Comparison of ENCODE assay signal across 8 cellular contexts in genomic region chr17:82648761-82649474, GRCh38. TPM values are rescaled to one million over a fixed set of nuclear protein-coding genes. Genes with fewer than 3 reads are reported as not detected.
DNase-seq lines count a peak whose midpoint lies in the region; ATAC-seq and TF ChIP-seq lines count a peak whose summit lies in the region.

No MANE protein-coding gene starts in this region.

- peaks cover 1 to 9% of the 10 kb centered on the region in 2 donors for H3K36me3 Mint-ChIP-seq in CD4-positive, alpha-beta memory T cell
- H3K36me3 Mint-ChIP-seq in H9 (ENCODE audit: insufficient read depth in 1 of 3, low read depth in 3 of 3) (peaks cover under 1 to 8% (median 7%) of the 10 kb centered on the region in 3 experiments; a peak in 5 of 7 replicates), T-helper 17 cell (ENCODE audit: low read depth) (peaks cover 2% of the 10 kb centered on the region), natural killer cell (no peaks in the 10 kb centered on the region)

- no peak overlapping the region for H4K5ac ChIP-seq in H9 (ENCODE audit: insufficient read length, low read depth, low read length)

- TF ChIP-seq CTCF in H9 (conservative IDR thresholded peaks at IDR 0.05) (no peak), epithelial cell of esophagus (IDR thresholded peaks at IDR 0.05; ENCODE audit: insufficient read depth, low read depth, low read length, missing control alignments) (no peak), natural killer cell (IDR thresholded peaks at IDR 0.05) (no peak)

- H3K4me2 ChIP-seq in H9 (ENCODE audit: insufficient read depth, insufficient read length, low read length), result peak overlapping the region; percentile 69

- no peak overlapping the region for H2AK5ac ChIP-seq in H9 (ENCODE audit: insufficient read length, low read length)

- H3K79me1 ChIP-seq in H9 (ENCODE audit: insufficient read depth, low read depth, low read length, poor library complexity, severe bottlenecking), result peaks cover 9% of the 10 kb centered on the region

- no peak overlapping the region for H2BK15ac ChIP-seq in H9 (ENCODE audit: low read depth, low read length)

- no peaks in the 10 kb centered on the region for H3K27me3 Mint-ChIP-seq in CD4-positive, alpha-beta memory T cell
- H3K27me3 Mint-ChIP-seq in H9 (ENCODE audit: low read depth) (peaks cover 8% of the 10 kb centered on the region), T-helper 17 cell (no peaks in the 10 kb centered on the region), natural killer cell (ENCODE audit: low read depth in 2 of 2) (no peaks in the 10 kb centered on the region)

- no peaks in the 10 kb centered on the region for H3K9me3 ChIP-seq in CD4-positive, alpha-beta memory T cell (ENCODE audit: control insufficient read depth in 1 of 2, low read length in 2 of 2)
- H3K9me3 ChIP-seq in H9 (ENCODE audit: control insufficient read depth, low read depth, low read length) (no peaks in the 10 kb centered on the region), T-helper 17 cell (ENCODE audit: control insufficient read depth, low read length, poor library complexity, severe bottlenecking) (no peaks in the 10 kb centered on the region)

- CTCF ChIA-PET in CD4-positive, alpha-beta memory T cell (lab: Charles Lee; ENCODE audit: partially characterized antibody), result no interaction called here

- no peak overlapping the region for H4K8ac ChIP-seq in H9 (replicated peaks; ENCODE audit: insufficient read length, low read depth, low read length)

- ATAC-seq in T-helper 17 cell (peak; percentile 16), natural killer cell (peak; percentile 7 to 30 (median 17)), HG02885 (IDR thresholded peaks at IDR 0.05; ENCODE audit: poor library complexity, unreplicated experiment) (no peak), GM21576 (IDR thresholded peaks at IDR 0.05; ENCODE audit: unreplicated experiment) (no peak)

- no peak overlapping the region for H4K91ac ChIP-seq in H9 (ENCODE audit: insufficient read length, low read depth, low read length)

- H4K20me1 ChIP-seq in H9 (ENCODE audit: control insufficient read depth, insufficient read depth, insufficient read length), result no peaks in the 10 kb centered on the region

- H2BK5ac ChIP-seq in H9 (ENCODE audit: insufficient read length, low read length), result no peak overlapping the region

- no peak overlapping the region for H3K9ac ChIP-seq in H9 (ENCODE audit: extremely low read depth, insufficient read length, low read length)

- H3K23me2 ChIP-seq in H9 (ENCODE audit: insufficient read length, low read depth, low read length, poor library complexity, severe bottlenecking), result peaks cover 8% of the 10 kb centered on the region

- H3K4me3 ChIP-seq in CD4-positive, alpha-beta memory T cell (ENCODE audit: low read length in 2 of 2), result no peak overlapping the region
- peak overlapping the region; percentile 49 for H3K4me3 ChIP-seq in epithelial cell of esophagus (ENCODE audit: low read length)

- intact Hi-C loops in CD4-positive, alpha-beta memory T cell (cut with micrococcal nuclease), result loop anchor here (1.0 to 2.0 kb wide), 4 partner anchors 50 to 231 kb away; partner anchors contain the start of genes HEXD, OGFOD3, RAB40B and TBCD
- intact Hi-C loops in natural killer cell (cut with micrococcal nuclease), result loop anchor here (2.0 kb wide), 1 partner anchor 56 kb away; no protein-coding TSS in a partner anchor

- H3K4me1 Mint-ChIP-seq in CD4-positive, alpha-beta memory T cell, result peaks cover 14 to 36% (median 23%) of the 10 kb centered on the region in 4 donors
- H3K4me1 Mint-ChIP-seq in H9, result peaks cover 7 to 23% of the 10 kb centered on the region in 2 experiments
- peaks cover 24% of the 10 kb centered on the region for H3K4me1 Mint-ChIP-seq in T-helper 17 cell
- peaks cover 21 to 37% of the 10 kb centered on the region in 2 donors for H3K4me1 Mint-ChIP-seq in natural killer cell

- H3T11ph ChIP-seq in H9 (ENCODE audit: low read length), result no peak overlapping the region

- peaks cover 7% of the 10 kb centered on the region for H3K36me3 ChIP-seq in CD4-positive, alpha-beta memory T cell (ENCODE audit: insufficient read depth, low read length)

- peak overlapping the region; percentile 37 to 91 (median 79) for H3K27ac Mint-ChIP-seq in CD4-positive, alpha-beta memory T cell
- H3K27ac Mint-ChIP-seq in H9, result peak overlapping the region in 1 of 3 experiments; percentile 65; a peak in 1 of 7 replicates
- no peak overlapping the region for H3K27ac Mint-ChIP-seq in T-helper 17 cell
- peak overlapping the region; percentile 66 to 80 for H3K27ac Mint-ChIP-seq in natural killer cell

- H3K4ac ChIP-seq in H9 (ENCODE audit: low read depth, low read length), result no peak overlapping the region

- peaks cover 27% of the 10 kb centered on the region; the same call in 1 of the 2 replicates for H3K79me2 ChIP-seq in H9 (ENCODE audit: insufficient read depth, low read length)

- H3K4me3 Mint-ChIP-seq in CD4-positive, alpha-beta memory T cell, result peak overlapping the region in 7 of 8 donors; percentile 48 to 75 (median 53)
- peak overlapping the region; percentile 53 to 72 for H3K4me3 Mint-ChIP-seq in H9
- no peak overlapping the region for H3K4me3 Mint-ChIP-seq in T-helper 17 cell
- peak overlapping the region; percentile 67 for H3K4me3 Mint-ChIP-seq in natural killer cell

- peaks cover 30% of the 10 kb centered on the region for H3K4me1 ChIP-seq in CD4-positive, alpha-beta memory T cell (ENCODE audit: insufficient read depth, low read length)
- no peaks in the 10 kb centered on the region; the same call in 1 of the 2 replicates for H3K4me1 ChIP-seq in H9 (ENCODE audit: insufficient read depth, low read length)

- H3K27me3 ChIP-seq in CD4-positive, alpha-beta memory T cell (ENCODE audit: insufficient read depth, low read length), result no peaks in the 10 kb centered on the region
- H3K27me3 ChIP-seq in H9 (ENCODE audit: insufficient read depth, low read length), result no peaks in the 10 kb centered on the region

- no peak overlapping the region for H2BK120ac ChIP-seq in H9 (ENCODE audit: low read depth, low read length, poor library complexity, severe bottlenecking)

- H3K9me3 Mint-ChIP-seq in CD4-positive, alpha-beta memory T cell, result peaks cover 0 to 2% (median 0%) of the 10 kb centered on the region in 8 donors
- H3K9me3 Mint-ChIP-seq in H9, result no peaks in the 10 kb centered on the region
- no peaks in the 10 kb centered on the region for H3K9me3 Mint-ChIP-seq in natural killer cell

- peak overlapping the region; percentile 62 for H3K18ac ChIP-seq in H9 (ENCODE audit: insufficient read length, low read depth, low read length)

- H2BK12ac ChIP-seq in H9 (ENCODE audit: insufficient read length, low read depth, low read length), result no peak overlapping the region

- H3K27ac ChIP-seq in CD4-positive, alpha-beta memory T cell (ENCODE audit: low read depth, low read length), result peak overlapping the region; percentile 7
- no peak overlapping the region for H3K27ac ChIP-seq in H9 (ENCODE audit: insufficient read length, low read depth, low read length)

- no peak overlapping the region for H3K56ac ChIP-seq in H9 (ENCODE audit: insufficient read length, low read depth, low read length)

- peak in 4 of 5 donors; percentile 36 to 67 (median 46) for DNase-seq in CD4-positive, alpha-beta memory T cell
- DNase-seq in H9, result peak; percentile 77
- DNase-seq in T-helper 17 cell, result peak in 1 of 3 donors; percentile 25
- no peak for DNase-seq in epithelial cell of esophagus (ENCODE audit: low read depth)
- peak; percentile 50 for DNase-seq in natural killer cell
- DNase-seq in G401 (ENCODE audit: low spot score), result no peak

- POLR2A ChIA-PET in CD4-positive, alpha-beta memory T cell (lab: Charles Lee; ENCODE audit: partially characterized antibody), result interaction anchor here (1.8 kb wide), 1 partner anchor 49 kb away, joined by 4 read pairs; no protein-coding TSS in a partner anchor

- WGBS in H9 (ENCODE audit: extremely low coverage, insufficient read length, low lambda C conversion rate), result no CpG with 5 or more reads among the region's 36 CpGs

- peak overlapping the region; percentile 56; the same call in 1 of the 2 replicates for H3K14ac ChIP-seq in H9 (ENCODE audit: insufficient read depth, low read length)

- in situ Hi-C loops in G401 (cut with HindIII; ENCODE audit: low sequenced_read_pairs), result no loop called here

- H2BK20ac ChIP-seq in H9 (ENCODE audit: low read depth, low read length, poor library complexity, severe bottlenecking), result no peak overlapping the region

- no peak overlapping the region for H3K23ac ChIP-seq in H9 (ENCODE audit: insufficient read length, low read depth, low read length)

- no peak overlapping the region for H2AFZ ChIP-seq in H9 (ENCODE audit: low read length)

RNA-seq across cellular contexts. Expression of gene WDR45B, which starts 0.7 kb away (rescaled TPM):
- 10 to 100 TPM; 66.3 to 66.7 TPM for total RNA-seq in CD4-positive, alpha-beta memory T cell
- 10 to 100 TPM; 35.1 to 48.4 TPM for polyA plus RNA-seq in CD4-positive, alpha-beta memory T cell
- 105 and 110 TPM in 2 replicates for total RNA-seq in H9 (2021)
- total RNA-seq in T-helper 17 cell, result 10 to 100 TPM; 65.6 to 67.1 TPM
- total RNA-seq in natural killer cell, result 100 to 1,000 TPM in 1 of 3 donors, 10 to 100 TPM in 2; 81.8 to 112 (median 94.6) TPM
- total RNA-seq in G401 (2014; rRNA removed; shearing (Covaris generic)), result 109 and 117 TPM in 2 replicates

RNA-seq across cellular contexts. Expression of gene RAB40B, which starts 49.6 kb away (rescaled TPM):
- 1 to 10 TPM; 5.1 to 5.8 TPM for total RNA-seq in CD4-positive, alpha-beta memory T cell
- 1 to 10 TPM; 2.6 to 4.0 TPM for polyA plus RNA-seq in CD4-positive, alpha-beta memory T cell
- total RNA-seq in H9 (2021), result 3.5 and 5.1 TPM in 2 replicates
- 1 to 10 TPM; 4.0 to 5.3 TPM for total RNA-seq in T-helper 17 cell
- 1 to 10 TPM; 3.7 to 7.3 (median 4.0) TPM for total RNA-seq in natural killer cell
- 28.7 and 37.8 TPM in 2 replicates for total RNA-seq in G401 (2014; rRNA removed; shearing (Covaris generic))

Comparison
In these comparisons a context has a peak if more than half of its experiments do, and no peak if none do; other contexts are left out.
1. DNase-seq: peak in CD4-positive, alpha-beta memory T cell (4 of 5), H9 (single experiment) and natural killer cell (single experiment); none in epithelial cell of esophagus (single experiment) and G401 (single experiment).
2. ATAC-seq: peak in T-helper 17 cell (single experiment) and natural killer cell (3 of 3); none in HG02885 (single experiment) and GM21576 (single experiment).